9 cellular contexts compared by ENCODE assay signal in genomic region chr7:137262599-137262998, GRCh38.
"Had no signal": no experiment of that assay in that cellular context is flagged by ENCODE, and none has a peak within 500 bp of the region (broad histone marks: within the 10 kb centered on the region; RNA-seq: fewer than 3 reads in every experiment).

No MANE protein-coding gene starts in this region.

- DNase-seq: GOT3, H7, KBM-7 had no signal

- H3K4me1 ChIP-seq: HAP-1 had no signal

- H3K27ac Mint-ChIP-seq: IgD-negative memory B cell had no signal

- H3K27me3 Mint-ChIP-seq: IgD-negative memory B cell had no signal

- H3K9me3 ChIP-seq: HAP-1 had no signal

- H3K36me3 ChIP-seq: HAP-1 had no signal

- H3K4me3 Mint-ChIP-seq: IgD-negative memory B cell had no signal

- H3K36me3 Mint-ChIP-seq: IgD-negative memory B cell had no signal

- H3K27ac ChIP-seq: HL-60, KMS-11 had no signal

- ATAC-seq: HCT116, HepG2 had no signal

- H3K4me3 ChIP-seq: HAP-1 had no signal

- H3K9ac ChIP-seq: KMS-11 had no signal

- H3K4me1 Mint-ChIP-seq: IgD-negative memory B cell had no signal

- H3K4me2 ChIP-seq: KMS-11 had no signal
